Comparison of ENCODE assay signal across 19 cellular contexts in genomic region chr10:22442468-22442867, GRCh38.
DNase-seq lines count a peak whose midpoint lies in the region; ATAC-seq, FAIRE-seq and TF ChIP-seq lines count a peak whose summit lies in the region.
"Had no signal": no experiment of that assay in that cellular context is flagged by ENCODE, and none has a peak within 500 bp of the region (broad histone marks: within the 10 kb centered on the region; RNA-seq: fewer than 3 reads in every experiment).

No MANE protein-coding gene starts in this region.

- H3K9me3 Mint-ChIP-seq in memory B cell, result no peaks in the 10 kb centered on the region
- no peaks in the 10 kb centered on the region for H3K9me3 Mint-ChIP-seq in CD8-positive, alpha-beta T cell
- no peaks in the 10 kb centered on the region for H3K9me3 Mint-ChIP-seq in effector memory CD8-positive, alpha-beta T cell

- no peak overlapping the region for H2AFZ ChIP-seq in HepG2 (ENCODE audit: low read length)

- no peak overlapping the region for H3K9ac ChIP-seq in HepG2 (ENCODE audit: insufficient read depth, low read depth, low read length)
- H3K9ac ChIP-seq: BLaER1 treated with 17β-estradiol and CSF1 and Interleukin-3, amounts not matched to agents 10 nM and 100 nM; GM23248 had no signal

- H3K4me2 ChIP-seq in HepG2 (ENCODE audit: low read depth, low read length), result no peak overlapping the region
- H3K4me2 ChIP-seq: BLaER1 treated with 17β-estradiol and CSF1 and Interleukin-3, amounts not matched to agents 10 nM and 100 nM had no signal

- H3K9me3 ChIP-seq in HepG2 (ENCODE audit: low read length) (no peaks in the 10 kb centered on the region), right lobe of liver (no peaks in the 10 kb centered on the region), pancreas (no peaks in the 10 kb centered on the region)
- H3K9me3 ChIP-seq in CD8-positive, alpha-beta T cell (ENCODE audit: low read length), result no peaks in the 10 kb centered on the region
- H3K9me3 ChIP-seq: A549; BLaER1 treated with 17β-estradiol and CSF1 and Interleukin-3, amounts not matched to agents 10 nM and 100 nM; HAP-1 had no signal

- no peak overlapping the region for H3K4me3 Mint-ChIP-seq in memory B cell
- H3K4me3 Mint-ChIP-seq in CD8-positive, alpha-beta T cell, result no peak overlapping the region
- H3K4me3 Mint-ChIP-seq in effector memory CD8-positive, alpha-beta T cell, result no peak overlapping the region

- H3K27ac ChIP-seq in HepG2 (ENCODE audit: extremely low read length, insufficient read depth, low read length) (no peak overlapping the region), right lobe of liver (no peak overlapping the region), pancreas (no peak overlapping the region)
- no peak overlapping the region for H3K27ac ChIP-seq in CD8-positive, alpha-beta T cell (ENCODE audit: low read depth, low read length)
- H3K27ac ChIP-seq: 22Rv1; A549; BLaER1 treated with 17β-estradiol and CSF1 and Interleukin-3, amounts not matched to agents 10 nM and 100 nM had no signal

- no peak for TF ChIP-seq RAD21 in HepG2 (CRISPR knock-in tag; IDR thresholded peaks at IDR 0.05)

- no peaks in the 10 kb centered on the region for H4K20me1 ChIP-seq in HepG2 (ENCODE audit: insufficient read depth, low read length)
- H4K20me1 ChIP-seq: BLaER1 treated with 17β-estradiol and CSF1 and Interleukin-3, amounts not matched to agents 10 nM and 100 nM had no signal

- TF ChIP-seq CTCF in HepG2 (CRISPR knock-in tag; IDR thresholded peaks at IDR 0.05) (no peak), right lobe of liver (IDR thresholded peaks at IDR 0.05) (no peak), pancreas (IDR thresholded peaks at IDR 0.05) (no peak)
- no peak for TF ChIP-seq CTCF in CD8-positive, alpha-beta T cell (IDR thresholded peaks at IDR 0.05)

- in situ Hi-C loops in HepG2 (cut with HindIII; ENCODE audit: extremely low pct_ligation_motif_present, low pct_unique_long_range_greater_than_20kb), result no loop called here

- no TSS peak for BruUV-seq in HepG2 (replicated peaks; lab: Mats Ljungman, UMichigan)

- TF ChIP-seq POLR2A in HepG2 (IDR thresholded peaks at IDR 0.05; ENCODE audit: insufficient read depth in 1 of 2, low read depth in 2 of 2, low read length in 2 of 2), result no peak
- no peak for TF ChIP-seq POLR2A in right lobe of liver (IDR thresholded peaks at IDR 0.05)

- POLR2A ChIA-PET in HepG2 (lab: Yijun Ruan, JAX), result no interaction called here
- POLR2A ChIA-PET in CD8-positive, alpha-beta T cell (lab: Charles Lee), result no interaction called here

- no peaks in the 10 kb centered on the region for H3K27me3 Mint-ChIP-seq in memory B cell
- H3K27me3 Mint-ChIP-seq in CD8-positive, alpha-beta T cell (ENCODE audit: low read depth), result peaks cover 8% of the 10 kb centered on the region
- peaks cover 9 to 11% of the 10 kb centered on the region in 2 donors for H3K27me3 Mint-ChIP-seq in effector memory CD8-positive, alpha-beta T cell

- H3K36me3 ChIP-seq in HepG2 (replicated peaks in 1 of 2; ENCODE audit: control insufficient read depth in 1 of 2, insufficient read depth in 2 of 2, low read length in 2 of 2), result no peaks in the 10 kb centered on the region
- H3K36me3 ChIP-seq in right lobe of liver, result no peaks in the 10 kb centered on the region
- no peaks in the 10 kb centered on the region for H3K36me3 ChIP-seq in CD8-positive, alpha-beta T cell (ENCODE audit: insufficient read depth, low read length)
- no peaks in the 10 kb centered on the region for H3K36me3 ChIP-seq in pancreas
- H3K36me3 ChIP-seq: BLaER1 treated with 17β-estradiol and CSF1 and Interleukin-3, amounts not matched to agents 10 nM and 100 nM; HAP-1 had no signal

- DNase-seq in HepG2 (ENCODE audit: low spot score) (no peak), right lobe of liver (no peak), memory B cell (ENCODE audit: low spot score in 2 of 2) (no peak), pancreas (no peak)
- DNase-seq in CD8-positive, alpha-beta T cell, result no peak
- DNase-seq in effector memory CD8-positive, alpha-beta T cell, result no peak
- DNase-seq: CD8-positive, alpha-beta memory T cell; COR-L47; DMS 273 treated with DMSO at 0.1 percent for 48 hours; DMS53; DND-41; EL had no signal

- CTCF ChIA-PET in HepG2 (lab: Yijun Ruan, JAX; ENCODE audit: low intra/inter-chr PET ratio, low total read pairs), result no interaction called here
- CTCF ChIA-PET in CD8-positive, alpha-beta T cell (lab: Charles Lee), result interaction anchor here (0.9 kb wide), 1 partner anchor 132 kb away, joined by 3 read pairs; no protein-coding TSS in a partner anchor

- H3K36me3 Mint-ChIP-seq in memory B cell, result peaks cover 1% of the 10 kb centered on the region
- peaks cover 5% of the 10 kb centered on the region for H3K36me3 Mint-ChIP-seq in CD8-positive, alpha-beta T cell
- peaks cover 5% of the 10 kb centered on the region for H3K36me3 Mint-ChIP-seq in effector memory CD8-positive, alpha-beta T cell (ENCODE audit: insufficient read depth)

- H3K27ac Mint-ChIP-seq in memory B cell, result peak overlapping the region; percentile 6
- H3K27ac Mint-ChIP-seq in CD8-positive, alpha-beta T cell, result no peak overlapping the region
- no peak overlapping the region for H3K27ac Mint-ChIP-seq in effector memory CD8-positive, alpha-beta T cell

- TF ChIP-seq EP300 in HepG2 (IDR thresholded peaks at IDR 0.05; ENCODE audit: low read depth in 2 of 2, low read length in 2 of 2) (no peak), HepG2 (CRISPR knock-in tag; IDR thresholded peaks at IDR 0.05; ENCODE audit: borderline replicate concordance) (no peak)

- peaks cover 54% of the 10 kb centered on the region for H3K4me1 ChIP-seq in HepG2 (ENCODE audit: insufficient read depth, low read length)
- peaks cover 0 to 12% (median 4%) of the 10 kb centered on the region in 4 donors for H3K4me1 ChIP-seq in right lobe of liver
- peaks cover 15% of the 10 kb centered on the region for H3K4me1 ChIP-seq in CD8-positive, alpha-beta T cell (ENCODE audit: insufficient read depth, low read length)
- H3K4me1 ChIP-seq in pancreas, result peaks cover 0 to 14% (median 0%) of the 10 kb centered on the region in 3 donors

- no peaks in the 10 kb centered on the region for H3K79me2 ChIP-seq in HepG2 (ENCODE audit: insufficient read depth, low read length)

- FAIRE-seq in HepG2 (lab: Jason Lieb, UNC) (no peak), pancreas (lab: Jason Lieb, UNC) (no peak)
- FAIRE-seq: A549, GM18507 had no signal

- ATAC-seq in HepG2 (no peak), right lobe of liver (no peak), SK-N-SH treated with all-trans-retinoic acid at 6 μM for 48 hours (peak; percentile 62), memory B cell (ENCODE audit: low read depth) (no peak), pancreas (no peak)
- ATAC-seq in CD8-positive, alpha-beta T cell, result no peak
- ATAC-seq in effector memory CD8-positive, alpha-beta T cell (replicated peaks), result no peak
- ATAC-seq: A549 had no signal

- intact Hi-C loops in HepG2 (cut with micrococcal nuclease; ENCODE audit: unreplicated experiment), result no loop called here
- intact Hi-C loops in right lobe of liver (cut with DNase I), result no loop called here
- intact Hi-C loops in CD8-positive, alpha-beta T cell (cut with DNase I, micrococcal nuclease), result no loop called here
- intact Hi-C loops in pancreas (cut with DNase I), result no loop called here

- H3K4me3 ChIP-seq in HepG2 (replicated peaks in 1 of 3; ENCODE audit: insufficient read depth in 1 of 3, low read depth in 2 of 3, low read length in 3 of 3), result no peak overlapping the region
- H3K4me3 ChIP-seq in right lobe of liver, result no peak overlapping the region
- H3K4me3 ChIP-seq in CD8-positive, alpha-beta T cell (ENCODE audit: low read depth, low read length), result no peak overlapping the region
- H3K4me3 ChIP-seq in pancreas, result no peak overlapping the region
- H3K4me3 ChIP-seq: A549; BLaER1 treated with 17β-estradiol and CSF1 and Interleukin-3, amounts not matched to agents 10 nM and 100 nM; HAP-1 had no signal

- peaks cover 31% of the 10 kb centered on the region for H3K4me1 Mint-ChIP-seq in memory B cell
- H3K4me1 Mint-ChIP-seq in CD8-positive, alpha-beta T cell (ENCODE audit: low read depth), result peaks cover 25% of the 10 kb centered on the region
- H3K4me1 Mint-ChIP-seq in effector memory CD8-positive, alpha-beta T cell (ENCODE audit: low read depth in 2 of 2), result peaks cover 16 to 25% of the 10 kb centered on the region in 2 donors

- H3K27me3 ChIP-seq in HepG2 (ENCODE audit: control insufficient read depth in 1 of 2, insufficient read depth in 2 of 2, low read length in 2 of 2) (peaks cover 0 to 3% of the 10 kb centered on the region in 2 experiments; a peak in 3 of 5 replicates), right lobe of liver (no peaks in the 10 kb centered on the region), pancreas (no peaks in the 10 kb centered on the region)
- no peaks in the 10 kb centered on the region for H3K27me3 ChIP-seq in CD8-positive, alpha-beta T cell (ENCODE audit: insufficient read depth, low read length)
- H3K27me3 ChIP-seq: BLaER1 treated with 17β-estradiol and CSF1 and Interleukin-3, amounts not matched to agents 10 nM and 100 nM had no signal

- 5% methylated on average over 1 of the region's 1 CpG for WGBS in HepG2 (ENCODE audit: low lambda C conversion rate)
- 58% methylated on average over 1 of the region's 1 CpG for WGBS in right lobe of liver (ENCODE audit: insufficient coverage, low coverage, low lambda C conversion rate, missing lambda C conversion rate)
- 71 to 73% methylated on average over 1 of the region's 1 CpG for WGBS in pancreas, 2 donors

TF ChIP-seq in SK-N-SH treated with all-trans-retinoic acid at 6 μM for 48 hours, 23 proteins besides CTCF, POLR2A, EP300 and RAD21:
- no peak for TF ChIP-seq ZNF70 (CRISPR knock-in tag; IDR thresholded peaks at IDR 0.05)
